ENCODE assay signal across 8 cellular contexts in the genomic region with DNA sequence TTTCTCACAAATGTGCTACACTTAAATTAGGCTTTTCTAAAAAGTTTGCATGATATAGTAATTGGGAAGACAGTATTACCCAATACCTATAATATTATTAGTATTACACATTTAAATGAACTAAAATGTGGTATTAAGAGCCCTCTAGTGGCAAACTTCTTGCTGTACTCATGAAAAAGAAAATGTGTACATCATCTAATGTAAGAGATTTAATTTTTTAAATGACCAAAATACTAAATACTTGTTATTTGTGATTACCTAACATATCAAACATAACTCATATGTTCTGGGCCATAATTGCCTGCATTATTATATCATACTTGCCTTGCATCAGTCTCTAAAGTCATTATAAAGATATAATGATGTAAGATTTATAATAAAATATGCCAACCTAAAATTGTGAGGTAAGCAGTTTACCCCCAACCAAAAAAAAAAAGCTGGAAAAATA.
A peak's percentile ranks its signal among the peaks of the same experiment; 100 is the strongest.
DNase-seq lines count a peak whose midpoint lies in the region; ATAC-seq and TF ChIP-seq lines count a peak whose summit lies in the region.

No MANE protein-coding gene starts in this region.

- no peaks in the 10 kb centered on the region for H3K36me3 ChIP-seq in aorta (ENCODE audit: control insufficient read depth in 1 of 2, insufficient read depth in 2 of 2, low read length in 1 of 2)

- H3K9me3 ChIP-seq in aorta (ENCODE audit: control insufficient read depth, low read length): no peaks in the 10 kb centered on the region

- H3K27ac Mint-ChIP-seq in chondrocyte (ENCODE audit: unreplicated experiment): no peak overlapping the region

- CTCF ChIA-PET in AG04449 (lab: Yijun Ruan, JAX): interaction anchor here (0.7 to 8.2 kb wide), 16 partner anchors 9 to 279 kb away, joined by 3 to 143 read pairs (median 4); no protein-coding TSS in a partner anchor

- peak; percentile 14 for DNase-seq in AG04449 (ENCODE audit: low read depth, low spot score)
- peak; percentile 28 for DNase-seq in GM20000 (ENCODE audit: low spot score)
- peak; percentile 63 for DNase-seq in NCI-H526 treated with DMSO at 0.1 percent for 48 hours (lab: John Stamatoyannopoulos, UW)
- DNase-seq in chondrocyte (ENCODE audit: low spot score): no peak
- DNase-seq in midbrain (lab: John Stamatoyannopoulos, UW): peak; percentile 60
- DNase-seq in aorta: no peak
- no peak for DNase-seq in stimulated activated CD4-positive, alpha-beta T cell treated with anti-CD3 and anti-CD28 coated beads, Interleukin-4, amount 100 ng/mL, for 24 hours

- H3K4me3 Mint-ChIP-seq in chondrocyte (ENCODE audit: unreplicated experiment): no peak overlapping the region

- H3K27me3 ChIP-seq in aorta (ENCODE audit: control insufficient read depth in 1 of 2, insufficient read depth in 2 of 2, low read length in 1 of 2): no peaks in the 10 kb centered on the region

- no peak overlapping the region for H3K27ac ChIP-seq in aorta (ENCODE audit: low read depth in 1 of 2, low read length in 2 of 2)

- H3K4me3 ChIP-seq in AG04449 (ENCODE audit: low read depth, low read length): no peak overlapping the region
- H3K4me3 ChIP-seq in aorta (ENCODE audit: low read length in 2 of 2): no peak overlapping the region

- H3K27me3 Mint-ChIP-seq in chondrocyte (ENCODE audit: low read depth): peaks cover 5% of the 10 kb centered on the region

- POLR2A ChIA-PET in AG04449 (lab: Yijun Ruan, JAX): no interaction called here

- H3K36me3 Mint-ChIP-seq in chondrocyte (ENCODE audit: low read depth): no peaks in the 10 kb centered on the region

- ATAC-seq in aorta (ENCODE audit: low FRiP score) (no peak), GM21576 (IDR thresholded peaks at IDR 0.05; ENCODE audit: unreplicated experiment) (no peak)

- no peaks in the 10 kb centered on the region for H3K4me1 ChIP-seq in aorta (ENCODE audit: control insufficient read depth in 1 of 2, insufficient read depth in 2 of 2, low read length in 2 of 2)

- peaks cover 10% of the 10 kb centered on the region for H3K4me1 Mint-ChIP-seq in chondrocyte (ENCODE audit: low read depth)

- TF ChIP-seq CTCF in AG04449 (IDR thresholded peaks at IDR 0.05; ENCODE audit: insufficient read depth, low read length, missing control alignments) (peak; percentile 5), GM20000 (IDR thresholded peaks at IDR 0.05; ENCODE audit: extremely low read depth, missing control alignments) (peak; percentile 6), chondrocyte (IDR thresholded peaks at IDR 0.05) (peak; percentile 99)

- no peaks in the 10 kb centered on the region for H3K9me3 Mint-ChIP-seq in chondrocyte (ENCODE audit: low read depth)

- intact Hi-C loops in aorta (cut with DNase I): loop anchor here (2.0 kb wide), 1 partner anchor 140 kb away; no protein-coding TSS in a partner anchor

Comparison
In these comparisons a context has a peak if more than half of its experiments do, and no peak if none do; other contexts are left out.
1. DNase-seq: peak in AG04449 (single experiment), GM20000 (single experiment), NCI-H526 treated with DMSO at 0.1 percent for 48 hours (single experiment) and midbrain (single experiment); none in chondrocyte (single experiment), aorta (0 of 2) and stimulated activated CD4-positive, alpha-beta T cell treated with anti-CD3 and anti-CD28 coated beads, Interleukin-4, amount 100 ng/mL, for 24 hours (single experiment).
2. CTCF ChIP-seq: peak in every context shown above with its lines; median percentile 99 in chondrocyte; 6 in GM20000; 5 in AG04449.